In the genomic region with DNA sequence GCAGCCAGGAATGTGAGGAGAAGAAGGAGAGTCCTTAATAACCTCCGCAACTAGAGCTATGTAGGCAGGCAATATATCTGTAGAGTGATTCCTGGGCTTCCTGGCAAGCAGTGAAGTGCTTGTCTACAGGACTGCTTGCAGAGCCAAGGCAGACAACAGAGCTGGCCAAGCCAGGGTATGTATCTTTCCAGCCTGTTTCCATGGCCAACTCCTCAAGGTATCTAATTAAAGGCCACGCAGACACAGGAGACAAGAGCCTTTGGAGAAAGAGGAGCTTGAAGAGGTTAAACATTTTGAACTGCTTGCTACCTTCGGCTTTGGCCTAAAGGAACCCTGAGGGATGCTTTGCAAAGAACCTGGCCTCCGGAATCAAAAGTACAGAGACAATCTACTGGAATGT, we compare ENCODE assay signal across 22 cellular contexts.
"Had no signal": no experiment of that assay in that cellular context is flagged by ENCODE, and none has a peak within 500 bp of the region (broad histone marks: within the 10 kb centered on the region; RNA-seq: fewer than 3 reads in every experiment).

No MANE protein-coding gene starts in this region.

- H3K4me3 ChIP-seq: breast epithelium, colonic mucosa, dorsolateral prefrontal cortex, esophagus muscularis mucosa, gastrocnemius medialis, lung, ovary, psoas muscle, tibial nerve, uterus had no signal

- H3K27me3 ChIP-seq: breast epithelium, colonic mucosa, dorsolateral prefrontal cortex, esophagus muscularis mucosa, gastrocnemius medialis, ovary, tibial nerve, uterus had no signal

- H3K36me3 ChIP-seq: breast epithelium, colonic mucosa, esophagus muscularis mucosa, gastrocnemius medialis, ovary, uterus had no signal

- H3K27ac ChIP-seq: breast epithelium, colonic mucosa, esophagus muscularis mucosa, gastrocnemius medialis, ovary, psoas muscle, tibial nerve, uterus, WERI-Rb-1 had no signal

- H3K4me1 ChIP-seq: breast epithelium, colonic mucosa, gastrocnemius medialis, psoas muscle, tibial nerve, uterus had no signal

- ATAC-seq: activated CD8-positive, alpha-beta T cell treated with anti-CD3 and anti-CD28 coated beads, Interleukin-2, amount 10 ng/mL, durations not matched to agents 7 days and 5 days; effector memory CD8-positive, alpha-beta T cell; gastrocnemius medialis; naive thymus-derived CD4-positive, alpha-beta T cell; psoas muscle; stimulated activated effector memory CD8-positive, alpha-beta T cell treated with anti-CD3 and anti-CD28 coated beads, Interleukin-12 subunit alpha, Interleukin-12 subunit beta, amount 100 ng/mL, for 72 hours; stimulated activated naive CD8-positive, alpha-beta T cell treated with anti-CD3 and anti-CD28 coated beads, Interleukin-15, amount 100 ng/mL, for 72 hours; T-cell had no signal

- DNase-seq: activated CD4-positive, alpha-beta T cell treated with anti-CD3 and anti-CD28 coated beads for 1 hour; activated CD4-positive, alpha-beta T cell treated with anti-CD3 and anti-CD28 coated beads, Interleukin-2, amount 50 U/mL, for 1 hour; activated CD8-positive, alpha-beta T cell treated with anti-CD3 and anti-CD28 coated beads, Interleukin-2, amount 10 ng/mL, durations not matched to agents 7 days and 5 days; activated gamma-delta T cell treated with Interleukin-2 at 50 U/mL for 16 hours; colonic mucosa; dorsolateral prefrontal cortex; effector memory CD8-positive, alpha-beta T cell; gastrocnemius medialis; naive thymus-derived CD4-positive, alpha-beta T cell; ovary; psoas muscle; right cardiac atrium; stimulated activated CD4-positive, alpha-beta T cell treated with anti-CD3 and anti-CD28 coated beads, Interleukin-12 subunit alpha, Interleukin-12 subunit beta, amount 100 ng/mL, for 4 hours; stimulated activated naive CD8-positive, alpha-beta T cell treated with anti-CD3 and anti-CD28 coated beads, Interleukin-15, amount 100 ng/mL, for 72 hours; T-cell; uterus; WERI-Rb-1 had no signal

- H3K9me3 ChIP-seq: breast epithelium, colonic mucosa, esophagus muscularis mucosa, gastrocnemius medialis, ovary, psoas muscle, tibial nerve, uterus had no signal
